13 cellular contexts compared by ENCODE assay signal in genomic region chr17:82611140-82612058, GRCh38. TPM values are rescaled to one million over a fixed set of nuclear protein-coding genes. Genes with fewer than 3 reads are reported as not detected.
DNase-seq lines count a peak whose midpoint lies in the region; ATAC-seq and TF ChIP-seq lines count a peak whose summit lies in the region.
"Had no signal": no experiment of that assay in that cellular context is flagged by ENCODE, and none has a peak within 500 bp of the region (broad histone marks: within the 10 kb centered on the region; RNA-seq: fewer than 3 reads in every experiment).

No MANE protein-coding gene starts in this region.

- H3K9me3 Mint-ChIP-seq in brain, result peaks cover 0 to 4% (median 0%) of the 10 kb centered on the region in 5 experiments
- peaks cover 34% of the 10 kb centered on the region for H3K9me3 Mint-ChIP-seq in nephron progenitor cell
- no peaks in the 10 kb centered on the region for H3K9me3 Mint-ChIP-seq in HFFc6
- H3K9me3 Mint-ChIP-seq: activated naive CD8-positive, alpha-beta T cell treated with anti-CD3 and anti-CD28 coated beads for 36 hours had no signal

- H3K27me3 Mint-ChIP-seq in brain (no peaks in the 10 kb centered on the region), nephron progenitor cell (ENCODE audit: low read depth, poor library complexity) (no peaks in the 10 kb centered on the region), HFFc6 (ENCODE audit: insufficient read depth) (peaks cover 2% of the 10 kb centered on the region)
- H3K27me3 Mint-ChIP-seq: activated naive CD8-positive, alpha-beta T cell treated with anti-CD3 and anti-CD28 coated beads for 36 hours had no signal

- H3K4me1 Mint-ChIP-seq in brain (peaks cover 9% of the 10 kb centered on the region), nephron progenitor cell (peaks cover 34% of the 10 kb centered on the region), HFFc6 (ENCODE audit: low read depth) (no peaks in the 10 kb centered on the region; the same call in 1 of the 2 replicates)

- H3K36me3 Mint-ChIP-seq in brain, result peaks cover 72% of the 10 kb centered on the region
- H3K36me3 Mint-ChIP-seq in nephron progenitor cell (ENCODE audit: low read depth), result peaks cover 91% of the 10 kb centered on the region
- H3K36me3 Mint-ChIP-seq in HFFc6 (ENCODE audit: low read depth), result peaks cover 24% of the 10 kb centered on the region

- H3K4me3 Mint-ChIP-seq in brain, result no peak overlapping the region
- H3K4me3 Mint-ChIP-seq in nephron progenitor cell, result peak overlapping the region; percentile 9
- H3K4me3 Mint-ChIP-seq in HFFc6, result no peak overlapping the region
- H3K4me3 Mint-ChIP-seq: activated naive CD8-positive, alpha-beta T cell treated with anti-CD3 and anti-CD28 coated beads for 36 hours had no signal

- ATAC-seq in HG02678 (IDR thresholded peaks at IDR 0.05; ENCODE audit: unreplicated experiment) (no peak), GM18867 (IDR thresholded peaks at IDR 0.05; ENCODE audit: unreplicated experiment) (no peak)

- H3K27ac Mint-ChIP-seq in brain, result peak overlapping the region in 4 of 5 experiments; percentile 31 to 88 (median 63)
- peak overlapping the region; percentile 14 for H3K27ac Mint-ChIP-seq in nephron progenitor cell
- no peak overlapping the region for H3K27ac Mint-ChIP-seq in HFFc6
- H3K27ac Mint-ChIP-seq: activated naive CD8-positive, alpha-beta T cell treated with anti-CD3 and anti-CD28 coated beads for 36 hours had no signal

- DNase-seq in NCI-H2029 treated with DMSO at 0.1 percent for 48 hours (lab: John Stamatoyannopoulos, UW), result peak; percentile 19
- DNase-seq in NCI-H2029 (lab: John Stamatoyannopoulos, UW), result no peak
- peak; percentile 95 for DNase-seq in NCI-H2171 treated with DMSO at 0.1 percent for 48 hours (lab: John Stamatoyannopoulos, UW)
- DNase-seq in nephron progenitor cell, result no peak
- no peak for DNase-seq in HFFc6
- DNase-seq: activated CD4-positive, alpha-beta T cell treated with anti-CD3 and anti-CD28 coated beads for 4 hours; activated naive CD8-positive, alpha-beta T cell treated with anti-CD3 and anti-CD28 coated beads for 36 hours; occipital lobe; SIG-M5; stimulated activated CD4-positive, alpha-beta T cell treated with anti-CD3 and anti-CD28 coated beads, Interleukin-1b, Interleukin-23, amount 100 ng/mL, for 48 hours had no signal

- TF ChIP-seq CTCF in brain (conservative IDR thresholded peaks at IDR 0.05) (no peak), nephron progenitor cell (IDR thresholded peaks at IDR 0.05) (no peak), HFFc6 (IDR thresholded peaks at IDR 0.05) (no peak)

RNA-seq across cellular contexts. Expression of gene WDR45B, which starts 36.8 kb away (rescaled TPM):
- 72.9 TPM for polyA plus RNA-seq in brain (ENCODE audit: insufficient read depth, low read depth, low replicate concordance)
- 10 to 100 TPM; 60.6 to 73.5 (median 66.3) TPM for total RNA-seq in HFFc6 (2021; fragmentation: NEBNext Ultra II Directional; extraction: Animal tissue kit (Norgen Biotek cat#: 25700))

Comparison
In these comparisons a context has a peak if more than half of its experiments do, and no peak if none do; other contexts are left out.
1. DNase-seq: peak in NCI-H2029 treated with DMSO at 0.1 percent for 48 hours (single experiment) and NCI-H2171 treated with DMSO at 0.1 percent for 48 hours (single experiment); none in NCI-H2029 (single experiment), nephron progenitor cell (single experiment) and HFFc6 (single experiment).